In the genomic region with DNA sequence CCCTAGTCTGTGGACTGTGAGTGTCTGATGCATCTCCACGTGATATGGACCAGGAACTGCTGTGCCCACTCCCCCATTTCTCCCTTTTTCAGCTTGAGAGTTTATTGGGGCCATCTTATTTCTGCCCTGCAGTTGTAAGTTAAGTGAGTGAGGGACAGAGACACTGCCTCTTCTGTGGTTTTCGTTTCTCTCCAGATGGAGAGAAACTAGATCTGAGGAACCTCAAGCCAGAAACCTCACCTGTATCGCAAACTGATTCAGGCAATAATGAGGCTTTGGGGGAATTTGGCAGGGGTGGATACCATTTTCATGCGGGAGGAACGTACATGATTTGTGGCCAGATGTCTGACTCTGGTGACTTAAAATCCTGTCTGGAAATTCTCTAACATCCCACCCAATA, we compare ENCODE assay signal across 19 cellular contexts.
DNase-seq lines count a peak whose midpoint lies in the region; TF ChIP-seq lines count a peak whose summit lies in the region.
"Had no signal": no experiment of that assay in that cellular context is flagged by ENCODE, and none has a peak within 500 bp of the region (broad histone marks: within the 10 kb centered on the region; RNA-seq: fewer than 3 reads in every experiment).

No MANE protein-coding gene starts in this region.

- peaks cover 4% of the 10 kb centered on the region for H3K36me3 ChIP-seq in OCI-LY3 (replicated peaks; ENCODE audit: low read depth, low read length)

- no peak overlapping the region for H3K27ac Mint-ChIP-seq in activated CD4-positive, alpha-beta T cell treated with anti-CD3 and anti-CD28 coated beads, Interleukin-2, amount 10 ng/mL, durations not matched to agents 24 days and 14 days
- H3K27ac Mint-ChIP-seq: B cell; CD4-positive, alpha-beta T cell; CD8-positive, alpha-beta T cell had no signal

- no peaks in the 10 kb centered on the region for H3K4me1 Mint-ChIP-seq in activated CD4-positive, alpha-beta T cell treated with anti-CD3 and anti-CD28 coated beads, Interleukin-2, amount 10 ng/mL, durations not matched to agents 24 days and 14 days

- H2AFZ ChIP-seq in OCI-LY3 (ENCODE audit: low read depth, low read length) = peak overlapping the region; percentile 3; the same call in 1 of the 2 replicates

- intact Hi-C loops in activated CD4-positive, alpha-beta T cell treated with anti-CD3 and anti-CD28 coated beads, Interleukin-2, amount 10 ng/mL, durations not matched to agents 24 days and 14 days (cut with micrococcal nuclease) = no loop called here

- peak overlapping the region; percentile 91 for H3K4me2 ChIP-seq in OCI-LY3 (ENCODE audit: low read length)
- H3K4me2 ChIP-seq: A549 had no signal

- no peaks in the 10 kb centered on the region for H3K27me3 Mint-ChIP-seq in activated CD4-positive, alpha-beta T cell treated with anti-CD3 and anti-CD28 coated beads, Interleukin-2, amount 10 ng/mL, durations not matched to agents 24 days and 14 days
- H3K27me3 Mint-ChIP-seq: CD4-positive, alpha-beta T cell had no signal

- peak overlapping the region; percentile 75 for H3K27ac ChIP-seq in OCI-LY3 (ENCODE audit: low read length)
- no peak overlapping the region for H3K27ac ChIP-seq in coronary artery
- H3K27ac ChIP-seq: 22Rv1, A549, C4-2B had no signal

- no peaks in the 10 kb centered on the region for H4K20me1 ChIP-seq in OCI-LY3 (ENCODE audit: insufficient read depth, low read length)

- no peak overlapping the region for H3K4me3 ChIP-seq in GM12865 (ENCODE audit: low read depth, low read length)
- H3K4me3 ChIP-seq in OCI-LY3 (ENCODE audit: low read length) = peak overlapping the region; percentile 60
- no peak overlapping the region for H3K4me3 ChIP-seq in coronary artery
- H3K4me3 ChIP-seq: A549, GM12878 had no signal

- peaks cover 51% of the 10 kb centered on the region for H3K4me1 ChIP-seq in OCI-LY3 (ENCODE audit: low read length)
- H3K4me1 ChIP-seq: A549, Caco-2 had no signal

- H3K36me3 Mint-ChIP-seq in activated CD4-positive, alpha-beta T cell treated with anti-CD3 and anti-CD28 coated beads, Interleukin-2, amount 10 ng/mL, durations not matched to agents 24 days and 14 days (ENCODE audit: low read depth) = no peaks in the 10 kb centered on the region
- H3K36me3 Mint-ChIP-seq: CD8-positive, alpha-beta T cell had no signal

- DNase-seq in activated CD4-positive, alpha-beta T cell treated with anti-CD3 and anti-CD28 coated beads, Interleukin-2, amount 10 ng/mL, durations not matched to agents 24 days and 14 days = peak; percentile 21
- DNase-seq in activated CD4-positive, alpha-beta T cell treated with anti-CD3 and anti-CD28 coated beads for 4 hours = no peak
- DNase-seq in GM12865 (ENCODE audit: low read depth) = peak; percentile 25
- no peak for DNase-seq in SW 1271 (lab: John Stamatoyannopoulos, UW)
- no peak for DNase-seq in stimulated activated CD8-positive, alpha-beta memory T cell treated with anti-CD3 and anti-CD28 coated beads, Interleukin-4, amount 100 ng/mL, for 48 hours
- DNase-seq in coronary artery (ENCODE audit: low spot score) = no peak
- DNase-seq: AML-193; Caco-2; Calu3; CD4-positive, alpha-beta T cell; CD8-positive, alpha-beta T cell; DMS79 treated with DMSO at 0.1 percent for 48 hours; GF-D8 had no signal

- H3K27me3 ChIP-seq in OCI-LY3 (ENCODE audit: low read depth, low read length) = no peaks in the 10 kb centered on the region

- H3K79me2 ChIP-seq in OCI-LY3 (ENCODE audit: low read length) = no peaks in the 10 kb centered on the region

- no peaks in the 10 kb centered on the region for H3K9me3 ChIP-seq in OCI-LY3 (ENCODE audit: insufficient read depth, low read length)
- H3K9me3 ChIP-seq: A549, Caco-2 had no signal

- TF ChIP-seq CTCF in GM12865 (IDR thresholded peaks at IDR 0.05; ENCODE audit: insufficient read depth, low read depth, low read length, missing control alignments) = no peak
- no peak for TF ChIP-seq CTCF in OCI-LY3 (IDR thresholded peaks at IDR 0.05; ENCODE audit: low read depth, low read length)
- no peak for TF ChIP-seq CTCF in coronary artery (IDR thresholded peaks at IDR 0.05)

- peak overlapping the region; percentile 47; the same call in 1 of the 2 replicates for H3K9ac ChIP-seq in OCI-LY3 (ENCODE audit: low read length)

- H3K4me3 Mint-ChIP-seq in activated CD4-positive, alpha-beta T cell treated with anti-CD3 and anti-CD28 coated beads, Interleukin-2, amount 10 ng/mL, durations not matched to agents 24 days and 14 days = no peak overlapping the region
- H3K4me3 Mint-ChIP-seq: B cell; CD4-positive, alpha-beta T cell; CD8-positive, alpha-beta T cell had no signal

- no peaks in the 10 kb centered on the region for H3K9me3 Mint-ChIP-seq in activated CD4-positive, alpha-beta T cell treated with anti-CD3 and anti-CD28 coated beads, Interleukin-2, amount 10 ng/mL, durations not matched to agents 24 days and 14 days
- H3K9me3 Mint-ChIP-seq: CD4-positive, alpha-beta T cell had no signal

Comparison
In these comparisons a context has a peak if more than half of its experiments do, and no peak if none do; other contexts are left out.
1. DNase-seq: peak in activated CD4-positive, alpha-beta T cell treated with anti-CD3 and anti-CD28 coated beads, Interleukin-2, amount 10 ng/mL, durations not matched to agents 24 days and 14 days (single experiment) and GM12865 (single experiment); none in activated CD4-positive, alpha-beta T cell treated with anti-CD3 and anti-CD28 coated beads for 4 hours (0 of 2), SW 1271 (0 of 2), stimulated activated CD8-positive, alpha-beta memory T cell treated with anti-CD3 and anti-CD28 coated beads, Interleukin-4, amount 100 ng/mL, for 48 hours (single experiment) and coronary artery (single experiment).